Comparison of ENCODE assay signal across 8 cellular contexts in the genomic region with DNA sequence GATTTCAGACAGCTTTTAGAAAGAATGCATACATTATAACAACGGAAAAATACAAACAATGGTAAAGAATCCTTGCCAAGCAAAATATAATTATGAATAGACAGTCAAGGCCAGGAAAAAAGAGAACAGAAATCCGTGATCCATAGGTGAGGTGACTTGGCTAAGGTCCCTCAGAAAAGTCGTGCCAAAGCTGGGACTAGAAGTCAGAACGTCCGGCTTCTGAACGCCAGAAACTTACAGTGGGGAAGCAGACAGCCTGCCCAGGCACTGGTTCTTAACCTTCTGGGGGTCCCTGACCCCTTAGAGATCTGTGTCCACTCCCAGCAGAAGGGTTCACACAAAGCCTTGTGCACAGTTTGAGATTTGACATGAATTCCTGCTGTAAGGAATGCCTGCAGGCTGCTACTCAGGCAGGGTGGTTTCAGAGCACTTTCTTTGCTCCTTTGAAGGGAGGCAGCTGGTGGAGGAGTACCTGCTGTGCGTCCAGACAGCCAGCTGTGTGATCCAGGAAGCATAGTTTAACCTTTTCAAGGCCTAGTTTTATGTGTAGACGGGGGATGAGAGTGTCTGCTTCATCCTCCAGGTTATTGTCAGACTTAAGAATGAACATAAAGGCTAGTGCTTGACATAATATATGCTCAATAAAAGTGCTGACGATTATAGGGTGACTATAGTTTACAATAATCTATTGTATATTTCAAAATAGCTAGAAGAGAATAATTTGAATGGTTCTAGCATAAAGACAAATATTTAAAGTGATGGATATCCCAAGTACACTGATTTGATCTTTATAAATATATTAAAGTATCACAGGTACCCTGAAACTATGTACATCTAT. TPM values are rescaled to one million over a fixed set of nuclear protein-coding genes. Genes with fewer than 3 reads are reported as not detected.
DNase-seq lines count a peak whose midpoint lies in the region; ATAC-seq and TF ChIP-seq lines count a peak whose summit lies in the region.

No MANE protein-coding gene starts in this region.

- ATAC-seq in naive thymus-derived CD8-positive, alpha-beta T cell: no peak
- no peak for ATAC-seq in HG02973 (IDR thresholded peaks at IDR 0.05; ENCODE audit: unreplicated experiment)

- H3K27ac Mint-ChIP-seq in naive thymus-derived CD8-positive, alpha-beta T cell: peak overlapping the region in 1 of 10 donors; percentile 20

- H3K27ac ChIP-seq in OCI-LY3 (ENCODE audit: low read length) (no peak overlapping the region), esophagus (ENCODE audit: low read depth in 2 of 2, low read length in 1 of 2) (peak overlapping the region; percentile 92 to 96)

- peak overlapping the region; percentile 73 to 85 (median 74) for H3K4me3 Mint-ChIP-seq in naive thymus-derived CD8-positive, alpha-beta T cell

- no peaks in the 10 kb centered on the region for H3K9me3 Mint-ChIP-seq in naive thymus-derived CD8-positive, alpha-beta T cell

- H3K4me1 Mint-ChIP-seq in naive thymus-derived CD8-positive, alpha-beta T cell: peaks cover 0 to 10% (median 6%) of the 10 kb centered on the region in 4 donors

- H3K4me3 ChIP-seq in OCI-LY3 (ENCODE audit: low read length) (peak overlapping the region; percentile 72), esophagus (ENCODE audit: low read depth in 1 of 2, low read length in 2 of 2) (peak overlapping the region; percentile 9 to 62)

- no peaks in the 10 kb centered on the region for H3K36me3 Mint-ChIP-seq in naive thymus-derived CD8-positive, alpha-beta T cell

- H3K27me3 ChIP-seq in OCI-LY3 (ENCODE audit: low read depth, low read length): no peaks in the 10 kb centered on the region; the same call in 1 of the 2 replicates
- no peaks in the 10 kb centered on the region for H3K27me3 ChIP-seq in esophagus (ENCODE audit: control insufficient read depth in 1 of 2, insufficient read depth in 2 of 2, low read length in 2 of 2)

- H4K20me1 ChIP-seq in OCI-LY3 (ENCODE audit: insufficient read depth, low read length): no peaks in the 10 kb centered on the region

- WGBS in esophagus, 2 donors: 22 to 34% methylated on average over 9 of the region's 9 CpGs

- H2AFZ ChIP-seq in OCI-LY3 (ENCODE audit: low read depth, low read length): no peak overlapping the region

- peaks cover 11% of the 10 kb centered on the region; the same call in 1 of the 2 replicates for H3K4me1 ChIP-seq in OCI-LY3 (ENCODE audit: low read length)
- peaks cover 0 to 3% of the 10 kb centered on the region in 2 donors for H3K4me1 ChIP-seq in esophagus (ENCODE audit: control insufficient read depth in 2 of 2, insufficient read depth in 2 of 2, low read length in 1 of 2)

- no peaks in the 10 kb centered on the region for H3K9me3 ChIP-seq in OCI-LY3 (ENCODE audit: insufficient read depth, low read length)
- no peaks in the 10 kb centered on the region for H3K9me3 ChIP-seq in esophagus (ENCODE audit: control insufficient read depth in 2 of 2, insufficient read depth in 1 of 2, low read depth in 1 of 2, low read length in 1 of 2)

- H3K36me3 ChIP-seq in OCI-LY3 (replicated peaks; ENCODE audit: low read depth, low read length) (no peaks in the 10 kb centered on the region), esophagus (ENCODE audit: control insufficient read depth in 2 of 2, insufficient read depth in 2 of 2, low read length in 1 of 2) (no peaks in the 10 kb centered on the region)

- H3K79me2 ChIP-seq in OCI-LY3 (ENCODE audit: low read length): no peaks in the 10 kb centered on the region

- peak overlapping the region; percentile 88 for H3K4me2 ChIP-seq in OCI-LY3 (ENCODE audit: low read length)

- DNase-seq in DMS53 (lab: John Stamatoyannopoulos, UW) (peak; percentile 86), SKM-1 treated with dmso at 0.1 percent for 144 hours (lab: John Stamatoyannopoulos, UW; ENCODE audit: unreplicated experiment) (no peak), ureter (ENCODE audit: low spot score) (no peak)
- DNase-seq in naive thymus-derived CD8-positive, alpha-beta T cell: no peak
- DNase-seq in effector CD8-positive, alpha-beta T cell (lab: John Stamatoyannopoulos, UW): no peak

- POLR2A ChIA-PET in naive thymus-derived CD8-positive, alpha-beta T cell (lab: Charles Lee): no interaction called here

- 0 out of 2 replicates have a peak overlapping the region, but pooled peaks have one; percentile 37 for H3K9ac ChIP-seq in OCI-LY3 (ENCODE audit: low read length)

- H3K27me3 Mint-ChIP-seq in naive thymus-derived CD8-positive, alpha-beta T cell: peaks cover 0 to 7% (median 0%) of the 10 kb centered on the region in 5 donors

- TF ChIP-seq CTCF in OCI-LY3 (IDR thresholded peaks at IDR 0.05; ENCODE audit: low read depth, low read length): no peak

RNA-seq across cellular contexts. Expression of gene ARHGEF37, which starts 0.9 kb away (rescaled TPM):
- polyA plus RNA-seq in esophagus: 10 to 100 TPM; 10.6 to 11.6 TPM
- total RNA-seq in naive thymus-derived CD8-positive, alpha-beta T cell: 1 to 10 TPM in 1 of 2 experiments, not detected in 1; 1.2 TPM
- not detected for polyA plus RNA-seq in naive thymus-derived CD8-positive, alpha-beta T cell
- total RNA-seq in ureter: 11.9 TPM

RNA-seq across cellular contexts. Expression of gene CSNK1A1, which starts 30.9 kb away (rescaled TPM):
- 10 to 100 TPM; 81.1 to 91.8 TPM for polyA plus RNA-seq in esophagus
- 100 to 1,000 TPM; 175 to 197 TPM for total RNA-seq in naive thymus-derived CD8-positive, alpha-beta T cell
- polyA plus RNA-seq in naive thymus-derived CD8-positive, alpha-beta T cell: 100 to 1,000 TPM; 133 to 143 (median 137) TPM
- total RNA-seq in ureter: 381 TPM
